Comparison of ENCODE assay signal across 8 cellular contexts in genomic region chr16:88812737-88813395, GRCh38. TPM values are rescaled to one million over a fixed set of nuclear protein-coding genes. Genes with fewer than 3 reads are reported as not detected.
A peak's percentile ranks its signal among the peaks of the same experiment; 100 is the strongest.
DNase-seq lines count a peak whose midpoint lies in the region; FAIRE-seq and TF ChIP-seq lines count a peak whose summit lies in the region.
"Not testable (repeated sequence)": the region's sequence is repeated elsewhere in the genome, so short reads cannot be mapped to it uniquely, and the experiment has no call there.

No MANE protein-coding gene starts in this region.

- H3K27ac Mint-ChIP-seq in CD4-positive, alpha-beta memory T cell, result peak overlapping the region; percentile 6 to 88 (median 47)
- peak overlapping the region; percentile 79 for H3K27ac Mint-ChIP-seq in activated naive CD4-positive, alpha-beta T cell treated with anti-CD3 and anti-CD28 coated beads, Interleukin-2, amount 50 U/mL, for 24 hours
- peak overlapping the region in 3 of 6 donors; percentile 30 to 87 (median 45) for H3K27ac Mint-ChIP-seq in immature natural killer cell

- TF ChIP-seq POLR2A in H1 (IDR thresholded peaks at IDR 0.05; ENCODE audit: control extremely low read depth in 1 of 2, low read depth in 2 of 2, low read length in 2 of 2); suprapubic skin (IDR thresholded peaks at IDR 0.05): not testable (repeated sequence)

- H4K5ac ChIP-seq in H1 (ENCODE audit: insufficient read length, low read depth, low read length), result not testable (repeated sequence)

- H3K23ac ChIP-seq in H1 (ENCODE audit: insufficient read length); neuronal stem cell (ENCODE audit: low read depth, low read length, poor library complexity): not testable (repeated sequence)

- H3K56ac ChIP-seq in H1 (replicated peaks; ENCODE audit: insufficient read length, low read depth, low read length), result peak overlapping the region; percentile 98

- H2AFZ ChIP-seq in H1 (ENCODE audit: low read length), result peak overlapping the region; percentile 72; the same call in 1 of the 2 replicates
- not testable (repeated sequence) for H2AFZ ChIP-seq in neuronal stem cell (ENCODE audit: low read length)

- peaks cover 13% of the 10 kb centered on the region for H3K36me3 ChIP-seq in CD4-positive, alpha-beta memory T cell (ENCODE audit: insufficient read depth, low read length)
- peaks cover 27% of the 10 kb centered on the region for H3K36me3 ChIP-seq in HUES6 (ENCODE audit: control insufficient read depth, insufficient read depth, low read length)
- peaks cover 9 to 29% (median 16%) of the 10 kb centered on the region in 4 experiments for H3K36me3 ChIP-seq in H1 (ENCODE audit: control insufficient read depth in 2 of 4, insufficient read depth in 4 of 4, low read length in 3 of 4)
- H3K36me3 ChIP-seq in neuronal stem cell (replicated peaks in 1 of 2; ENCODE audit: control insufficient read depth in 2 of 2, insufficient read depth in 2 of 2, low read length in 2 of 2), result peaks cover 24 to 27% of the 10 kb centered on the region in 2 donors
- peaks cover 17% of the 10 kb centered on the region for H3K36me3 ChIP-seq in suprapubic skin

- H3K79me2 ChIP-seq in H1 (ENCODE audit: control insufficient read depth in 1 of 2, insufficient read depth in 2 of 2, low read length in 2 of 2), result peaks cover 0 to 18% of the 10 kb centered on the region in 2 experiments; a peak in 2 of 4 replicates

- peaks cover 0 to 15% of the 10 kb centered on the region in 2 donors for H3K36me3 Mint-ChIP-seq in CD4-positive, alpha-beta memory T cell
- H3K36me3 Mint-ChIP-seq in activated naive CD4-positive, alpha-beta T cell treated with anti-CD3 and anti-CD28 coated beads, Interleukin-2, amount 50 U/mL, for 24 hours; immature natural killer cell: not testable (repeated sequence)

- not testable (repeated sequence) for FAIRE-seq in H1 (lab: Jason Lieb, UNC)

- H3K9me3 ChIP-seq in CD4-positive, alpha-beta memory T cell (ENCODE audit: control insufficient read depth in 1 of 2, low read length in 2 of 2); HUES6 (ENCODE audit: control insufficient read depth, insufficient read depth, low read depth, low read length); H1 (ENCODE audit: insufficient read depth in 2 of 2, low read depth in 1 of 2, low read length in 1 of 2); neuronal stem cell (replicated peaks in 1 of 2; ENCODE audit: control insufficient read depth in 2 of 2, insufficient read depth in 1 of 2, low read depth in 1 of 2, low read length in 2 of 2); suprapubic skin: not testable (repeated sequence)

- not testable (repeated sequence) for DNase-seq in CD4-positive, alpha-beta memory T cell; RWPE1 (ENCODE audit: low spot score); H1 (ENCODE audit: low read depth in 1 of 2, low spot score in 2 of 2); immature natural killer cell; neuronal stem cell (ENCODE audit: low spot score); suprapubic skin (ENCODE audit: low spot score in 2 of 2)

- POLR2A ChIA-PET in CD4-positive, alpha-beta memory T cell (lab: Charles Lee; ENCODE audit: partially characterized antibody), result interaction anchor here (0.8 to 11.8 kb wide), 13 partner anchors 9 to 405 kb away, joined by 3 to 206 read pairs (median 9); partner anchors contain the start of genes CDT1, CTU2, GALNS and PIEZO1
- POLR2A ChIA-PET in RWPE1 (lab: Yijun Ruan, JAX; ENCODE audit: low non-redundant PET), result not testable (repeated sequence)
- POLR2A ChIA-PET in H1 (lab: Charles Lee; ENCODE audit: partially characterized antibody), result interaction anchor here (0.7 to 8.1 kb wide), 16 partner anchors 6 to 361 kb away, joined by 3 to 77 read pairs (median 4); partner anchors contain the start of genes GALNS and TRAPPC2L

- H3K14ac ChIP-seq in H1 (ENCODE audit: insufficient read length); neuronal stem cell (ENCODE audit: low read length): not testable (repeated sequence)

- H4K91ac ChIP-seq in H1 (replicated peaks; ENCODE audit: insufficient read length, low read length) (peak overlapping the region; percentile 81), neuronal stem cell (ENCODE audit: low read depth, low read length, poor library complexity) (peak overlapping the region; percentile 2)

- H4K8ac ChIP-seq in H1 (ENCODE audit: extremely low read depth, insufficient read depth, low read length), result peak overlapping the region; percentile 98; the same call in 1 of the 2 replicates
- H4K8ac ChIP-seq in neuronal stem cell (ENCODE audit: low read depth, low read length), result peak overlapping the region; percentile 29

- H3K9me3 Mint-ChIP-seq in CD4-positive, alpha-beta memory T cell; activated naive CD4-positive, alpha-beta T cell treated with anti-CD3 and anti-CD28 coated beads, Interleukin-2, amount 50 U/mL, for 24 hours; immature natural killer cell: not testable (repeated sequence)

- H3K4me1 ChIP-seq in CD4-positive, alpha-beta memory T cell (ENCODE audit: insufficient read depth, low read length), result peaks cover 21% of the 10 kb centered on the region
- H3K4me1 ChIP-seq in HUES6 (ENCODE audit: control insufficient read depth, insufficient read depth, low read length), result peaks cover 14% of the 10 kb centered on the region
- peaks cover 0 to 11% (median 4%) of the 10 kb centered on the region in 4 experiments; a peak in 5 of 7 replicates for H3K4me1 ChIP-seq in H1 (replicated peaks in 1 of 4; ENCODE audit: control insufficient read depth in 3 of 4, insufficient read depth in 4 of 4, low read length in 3 of 4)
- peaks cover 10 to 11% of the 10 kb centered on the region in 2 donors for H3K4me1 ChIP-seq in neuronal stem cell (ENCODE audit: control insufficient read depth in 2 of 2, insufficient read depth in 1 of 2, low read depth in 1 of 2, low read length in 2 of 2)
- H3K4me1 ChIP-seq in suprapubic skin, result peaks cover 50% of the 10 kb centered on the region

- CTCF ChIA-PET in CD4-positive, alpha-beta memory T cell (lab: Charles Lee; ENCODE audit: partially characterized antibody), result interaction anchor here (0.7 to 5.1 kb wide), 8 partner anchors 14 to 405 kb away, joined by 3 to 35 read pairs (median 4); partner anchors contain the start of genes GALNS, TRAPPC2L and ZNF778
- CTCF ChIA-PET in RWPE1 (lab: Yijun Ruan, JAX), result interaction anchor here (0.5 to 1.7 kb wide), 8 partner anchors 12 to 459 kb away, joined by 3 to 5 read pairs (median 4); no protein-coding TSS in a partner anchor
- CTCF ChIA-PET in H1 (lab: Charles Lee; ENCODE audit: partially characterized antibody), result interaction anchor here (0.6 to 5.7 kb wide), 25 partner anchors 9 to 403 kb away, joined by 3 to 29 read pairs (median 4); partner anchors contain the start of genes GALNS and TRAPPC2L

- H2AK5ac ChIP-seq in H1 (ENCODE audit: low read depth, low read length), result not testable (repeated sequence)
- peak overlapping the region; percentile 100 for H2AK5ac ChIP-seq in neuronal stem cell (ENCODE audit: low read depth, low read length)

- H3K4me2 ChIP-seq in H1 (ENCODE audit: insufficient read depth in 1 of 2, low read depth in 2 of 2, low read length in 2 of 2) (peak overlapping the region; percentile 82 to 90), neuronal stem cell (ENCODE audit: insufficient read depth, low read length, poor library complexity, severe bottlenecking) (peak overlapping the region; percentile 85)

- H2BK12ac ChIP-seq in H1 (ENCODE audit: low read depth, low read length); neuronal stem cell (ENCODE audit: low read length): not testable (repeated sequence)

- H2BK15ac ChIP-seq in H1 (ENCODE audit: low read length); neuronal stem cell (ENCODE audit: low read length): not testable (repeated sequence)

- not testable (repeated sequence) for H3K18ac ChIP-seq in H1 (ENCODE audit: extremely low read depth, low read length)
- peak overlapping the region; percentile 85 for H3K18ac ChIP-seq in neuronal stem cell (ENCODE audit: low read length)

- H3K4me3 Mint-ChIP-seq in CD4-positive, alpha-beta memory T cell, result peak overlapping the region; percentile 76 to 88 (median 82)
- H3K4me3 Mint-ChIP-seq in activated naive CD4-positive, alpha-beta T cell treated with anti-CD3 and anti-CD28 coated beads, Interleukin-2, amount 50 U/mL, for 24 hours, result peak overlapping the region; percentile 84
- H3K4me3 Mint-ChIP-seq in immature natural killer cell, result peak overlapping the region; percentile 76 to 87 (median 80)

- not testable (repeated sequence) for TF ChIP-seq RAD21 in H1 (IDR thresholded peaks at IDR 0.05 in 1 of 2, conservative IDR thresholded peaks at IDR 0.05 in 1 of 2; ENCODE audit: low read depth in 2 of 2, low read length in 2 of 2)

- not testable (repeated sequence) for H3K23me2 ChIP-seq in H1 (ENCODE audit: low read depth, low read length)

- H2BK120ac ChIP-seq in H1 (replicated peaks; ENCODE audit: low read depth, low read length); neuronal stem cell (ENCODE audit: low read depth, low read length): not testable (repeated sequence)

- peak overlapping the region; percentile 67 for H3K27ac ChIP-seq in CD4-positive, alpha-beta memory T cell (ENCODE audit: low read depth, low read length)
- H3K27ac ChIP-seq in HUES6 (ENCODE audit: low read depth, low read length), result peak overlapping the region; percentile 95; the same call in 1 of the 2 replicates
- peak overlapping the region; percentile 98 for H3K27ac ChIP-seq in RWPE1
- H3K27ac ChIP-seq in H1 (ENCODE audit: low read depth, low read length), result peak overlapping the region; percentile 85; the same call in 1 of the 2 replicates
- H3K27ac ChIP-seq in neuronal stem cell (replicated peaks; ENCODE audit: low read length), result peak overlapping the region; percentile 94
- peak overlapping the region; percentile 98 for H3K27ac ChIP-seq in suprapubic skin

- H3K27me3 Mint-ChIP-seq in CD4-positive, alpha-beta memory T cell; activated naive CD4-positive, alpha-beta T cell treated with anti-CD3 and anti-CD28 coated beads, Interleukin-2, amount 50 U/mL, for 24 hours; immature natural killer cell (ENCODE audit: low read depth in 3 of 3): not testable (repeated sequence)

- H4K20me1 ChIP-seq in H1 (replicated peaks in 1 of 2; ENCODE audit: control insufficient read depth in 1 of 2, insufficient read depth in 2 of 2, low read length in 2 of 2), result peaks cover 18 to 24% of the 10 kb centered on the region in 2 experiments

- WGBS in H1 (ENCODE audit: extremely low coverage in 1 of 2, insufficient coverage in 1 of 2, insufficient read length in 1 of 2, insufficient replicate concordance in 2 of 2, low coverage in 1 of 2, low lambda C conversion rate in 2 of 2, missing lambda C conversion rate in 1 of 2), 2 experiments, result 69% methylated on average over 23 of the region's 35 CpGs; no CpG with 5 or more reads in 1 of the 2 experiments
- WGBS in neuronal stem cell (ENCODE audit: extremely low coverage in 2 of 2, insufficient read length in 2 of 2, insufficient replicate concordance in 1 of 2), 2 donors, result no CpG with 5 or more reads among the region's 35 CpGs
- WGBS in suprapubic skin, result 50% methylated on average over 26 of the region's 35 CpGs

- H3K4me1 Mint-ChIP-seq in CD4-positive, alpha-beta memory T cell, result peaks cover 1 to 28% (median 15%) of the 10 kb centered on the region in 4 donors
- peaks cover 16% of the 10 kb centered on the region for H3K4me1 Mint-ChIP-seq in activated naive CD4-positive, alpha-beta T cell treated with anti-CD3 and anti-CD28 coated beads, Interleukin-2, amount 50 U/mL, for 24 hours
- H3K4me1 Mint-ChIP-seq in immature natural killer cell, result peaks cover 0 to 20% of the 10 kb centered on the region in 2 donors

- TF ChIP-seq CTCF in RWPE1 (conservative IDR thresholded peaks at IDR 0.05; ENCODE audit: low read depth); H1 (IDR thresholded peaks at IDR 0.05; ENCODE audit: control extremely low read depth in 1 of 3, insufficient read depth in 1 of 3, low read depth in 1 of 3, low read length in 3 of 3); suprapubic skin (IDR thresholded peaks at IDR 0.05): not testable (repeated sequence)

- H3K27me3 ChIP-seq in CD4-positive, alpha-beta memory T cell (ENCODE audit: insufficient read depth, low read length); HUES6 (ENCODE audit: control insufficient read depth, insufficient read depth, low read length); H1 (replicated peaks in 1 of 4; ENCODE audit: control insufficient read depth in 3 of 4, extremely low read depth in 1 of 4, insufficient read depth in 3 of 4, low read length in 3 of 4); neuronal stem cell (ENCODE audit: control insufficient read depth in 3 of 3, insufficient read depth in 3 of 3, low read depth in 1 of 3, low read length in 3 of 3); suprapubic skin: not testable (repeated sequence)

- intact Hi-C loops in CD4-positive, alpha-beta memory T cell (cut with micrococcal nuclease), result loop anchor here (1.0 kb wide), 2 partner anchors 44 to 403 kb away; partner anchors contain the start of gene TRAPPC2L

- H3K9ac ChIP-seq in HUES6 (ENCODE audit: low read length) (peak overlapping the region; percentile 86), H1 (replicated peaks in 1 of 4; ENCODE audit: extremely low read depth in 1 of 4, low read depth in 3 of 4, low read length in 3 of 4) (peak overlapping the region in 2 of 4 experiments; percentile 86; a peak in 4 of 7 replicates)
- not testable (repeated sequence) for H3K9ac ChIP-seq in neuronal stem cell (ENCODE audit: low read depth, low read length, poor library complexity)

- H2BK20ac ChIP-seq in H1 (ENCODE audit: low read length), result not testable (repeated sequence)

- not testable (repeated sequence) for H2BK5ac ChIP-seq in H1 (ENCODE audit: low read depth, low read length)
- H2BK5ac ChIP-seq in neuronal stem cell (ENCODE audit: low read length), result peak overlapping the region; percentile 100

- H3K4me3 ChIP-seq in CD4-positive, alpha-beta memory T cell (ENCODE audit: low read length in 2 of 2), result peak overlapping the region in 1 of 2 donors; percentile 94
- peak overlapping the region; percentile 90 for H3K4me3 ChIP-seq in HUES6 (ENCODE audit: low read depth, low read length)
- H3K4me3 ChIP-seq in H1 (ENCODE audit: extremely low read depth in 1 of 4, insufficient read depth in 2 of 4, low read depth in 3 of 4, low read length in 4 of 4), result peak overlapping the region; percentile 67 to 86 (median 82); a peak in 7 of 8 replicates
- H3K4me3 ChIP-seq in neuronal stem cell (ENCODE audit: low read length in 2 of 2), result not testable (repeated sequence)
- H3K4me3 ChIP-seq in suprapubic skin, result peak overlapping the region; percentile 74

- not testable (repeated sequence) for TF ChIP-seq EP300 in H1 (IDR thresholded peaks at IDR 0.05; ENCODE audit: borderline replicate concordance in 1 of 2, low read depth in 2 of 2, low read length in 2 of 2); suprapubic skin (IDR thresholded peaks at IDR 0.05)

- H3K4ac ChIP-seq in H1 (replicated peaks; ENCODE audit: insufficient read length, low read depth, low read length); neuronal stem cell (ENCODE audit: low read length): not testable (repeated sequence)

- H3K79me1 ChIP-seq in H1 (ENCODE audit: low read depth, low read length), result not testable (repeated sequence)
- H3K79me1 ChIP-seq in neuronal stem cell (ENCODE audit: low read depth, low read length), result peaks cover 18% of the 10 kb centered on the region

RNA-seq across cellular contexts. Expression of gene APRT, which starts 1.1 kb away (rescaled TPM):
- total RNA-seq in CD4-positive, alpha-beta memory T cell, result 100 to 1,000 TPM; 171 to 175 TPM
- polyA plus RNA-seq in CD4-positive, alpha-beta memory T cell, result 100 to 1,000 TPM; 569 to 624 TPM
- 221 and 244 TPM in 2 replicates for total RNA-seq in H1 (2021; fragmentation: NEBNext Ultra II Directional; extraction: Animal tissue kit (Norgen Biotek cat#: 25700))
- polyA plus RNA-seq in H1 (2011; rRNA removed), result 267 and 272 TPM in 2 replicates
- polyA plus RNA-seq in H1 (2011; cell fraction: cytosol; rRNA removed), result 183 TPM
- 229 TPM for polyA plus RNA-seq in H1 (2011; cell fraction: nucleus; rRNA removed)
- 277 to 336 TPM (median 307 TPM) in 4 replicates for polyA plus RNA-seq in H1 (2012, experiment 1 of 2)
- 319 TPM for polyA plus RNA-seq in H1 (2012, experiment 2 of 2)
- 268 TPM for polyA plus RNA-seq in H1 (2013, experiment 1 of 2)
- 292 TPM for polyA plus RNA-seq in H1 (2013, experiment 2 of 2)
- polyA minus RNA-seq in H1 (2011; rRNA and poly(A)+ RNA removed), result 35.1 and 46.4 TPM in 2 replicates
- 153 TPM for polyA minus RNA-seq in H1 (2011; cell fraction: cytosol; rRNA and poly(A)+ RNA removed)
- 113 TPM for polyA minus RNA-seq in H1 (2011; cell fraction: nucleus; rRNA and poly(A)+ RNA removed)
- 100 to 1,000 TPM; 432 to 476 (median 450) TPM for polyA plus RNA-seq in immature natural killer cell
- polyA plus RNA-seq in neuronal stem cell (2013, experiment 1 of 2), result 146 TPM
- 150 TPM for polyA plus RNA-seq in neuronal stem cell (2013, experiment 2 of 2)
- 100 to 1,000 TPM; 122 to 382 (median 250) TPM for total RNA-seq in suprapubic skin

RNA-seq across cellular contexts. Expression of gene CDT1, which starts 9.3 kb away (rescaled TPM):
- under 1 TPM; 0.17 TPM for total RNA-seq in CD4-positive, alpha-beta memory T cell
- under 1 TPM; 0.19 to 0.26 TPM for polyA plus RNA-seq in CD4-positive, alpha-beta memory T cell
- total RNA-seq in H1 (2021; fragmentation: NEBNext Ultra II Directional; extraction: Animal tissue kit (Norgen Biotek cat#: 25700)), result 95.4 and 96.5 TPM in 2 replicates
- polyA plus RNA-seq in H1 (2011; rRNA removed) (76.7 and 141 TPM in 2 replicates), immature natural killer cell (1 to 10 TPM in 2 of 3 donors, not detected in 1; 1.3 to 3.1 TPM)
- 58.9 TPM for polyA plus RNA-seq in H1 (2011; cell fraction: cytosol; rRNA removed)
- polyA plus RNA-seq in H1 (2011; cell fraction: nucleus; rRNA removed), result 87.0 TPM
- polyA plus RNA-seq in H1 (2012, experiment 1 of 2), result 38.0 to 88.5 TPM (median 80.4 TPM) in 4 replicates
- polyA plus RNA-seq in H1 (2012, experiment 2 of 2), result 81.9 TPM
- 43.2 TPM for polyA plus RNA-seq in H1 (2013, experiment 1 of 2)
- polyA plus RNA-seq in H1 (2013, experiment 2 of 2), result 40.8 TPM
- polyA minus RNA-seq in H1 (2011; rRNA and poly(A)+ RNA removed), result 33.2 and 36.2 TPM in 2 replicates
- polyA minus RNA-seq in H1 (2011; cell fraction: cytosol; rRNA and poly(A)+ RNA removed), result 144 TPM
- polyA minus RNA-seq in H1 (2011; cell fraction: nucleus; rRNA and poly(A)+ RNA removed), result 89.1 TPM
- 40.6 TPM for polyA plus RNA-seq in neuronal stem cell (2013, experiment 1 of 2)
- polyA plus RNA-seq in neuronal stem cell (2013, experiment 2 of 2), result 40.0 TPM
- total RNA-seq in suprapubic skin, result 10 to 100 TPM in 2 of 4 donors, 1 to 10 TPM in 2; 4.7 to 25.7 (median 10.7) TPM

RNA-seq across cellular contexts. Expression of gene PIEZO1, which starts 27.8 kb away (rescaled TPM):
- 100 to 1,000 TPM; 274 to 302 TPM for total RNA-seq in CD4-positive, alpha-beta memory T cell
- polyA plus RNA-seq in CD4-positive, alpha-beta memory T cell, result 10 to 100 TPM; 12.0 to 67.5 TPM
- total RNA-seq in H1 (2021; fragmentation: NEBNext Ultra II Directional; extraction: Animal tissue kit (Norgen Biotek cat#: 25700)), result 63.6 and 67.5 TPM in 2 replicates
- 42.3 and 62.6 TPM in 2 replicates for polyA plus RNA-seq in H1 (2011; rRNA removed)
- polyA plus RNA-seq in H1 (2011; cell fraction: cytosol; rRNA removed), result 43.1 TPM
- polyA plus RNA-seq in H1 (2011; cell fraction: nucleus; rRNA removed), result 361 TPM
- polyA plus RNA-seq in H1 (2012, experiment 1 of 2), result 37.5 to 75.6 TPM (median 65.9 TPM) in 4 replicates
- polyA plus RNA-seq in H1 (2012, experiment 2 of 2), result 43.7 TPM
- polyA plus RNA-seq in H1 (2013, experiment 1 of 2), result 76.1 TPM
- polyA plus RNA-seq in H1 (2013, experiment 2 of 2), result 73.2 TPM
- polyA minus RNA-seq in H1 (2011; rRNA and poly(A)+ RNA removed), result 19.7 and 34.2 TPM in 2 replicates
- polyA minus RNA-seq in H1 (2011; cell fraction: cytosol; rRNA and poly(A)+ RNA removed), result 33.0 TPM
- polyA minus RNA-seq in H1 (2011; cell fraction: nucleus; rRNA and poly(A)+ RNA removed), result 63.0 TPM
- polyA plus RNA-seq in immature natural killer cell, result 10 to 100 TPM in 2 of 3 donors, 1 to 10 TPM in 1; 5.2 to 41.2 (median 13.1) TPM
- 8.0 TPM for polyA plus RNA-seq in neuronal stem cell (2013, experiment 1 of 2)
- 9.2 TPM for polyA plus RNA-seq in neuronal stem cell (2013, experiment 2 of 2)
- total RNA-seq in suprapubic skin, result 100 to 1,000 TPM; 185 to 269 (median 224) TPM

RNA-seq across cellular contexts. Expression of gene GALNS, which starts 43.9 kb away (rescaled TPM):
- total RNA-seq in CD4-positive, alpha-beta memory T cell, result 10 to 100 TPM; 58.8 to 65.7 TPM
- polyA plus RNA-seq in CD4-positive, alpha-beta memory T cell, result 1 to 10 TPM; 5.6 to 8.7 TPM
- 17.8 and 22.4 TPM in 2 replicates for total RNA-seq in H1 (2021; fragmentation: NEBNext Ultra II Directional; extraction: Animal tissue kit (Norgen Biotek cat#: 25700))
- polyA plus RNA-seq in H1 (2011; rRNA removed) (8.9 and 12.7 TPM in 2 replicates), immature natural killer cell (10 to 100 TPM; 10.4 to 15.4 (median 10.9) TPM)
- 9.8 TPM for polyA plus RNA-seq in H1 (2011; cell fraction: cytosol; rRNA removed)
- polyA plus RNA-seq in H1 (2011; cell fraction: nucleus; rRNA removed), result 28.1 TPM
- polyA plus RNA-seq in H1 (2012, experiment 1 of 2), result 15.7 to 17.2 TPM (median 16.7 TPM) in 4 replicates
- polyA plus RNA-seq in H1 (2012, experiment 2 of 2), result 11.6 TPM
- 14.6 TPM for polyA plus RNA-seq in H1 (2013, experiment 1 of 2)
- 15.0 TPM for polyA plus RNA-seq in H1 (2013, experiment 2 of 2)
- 7.5 and 10.5 TPM in 2 replicates for polyA minus RNA-seq in H1 (2011; rRNA and poly(A)+ RNA removed)
- 10.6 TPM for polyA minus RNA-seq in H1 (2011; cell fraction: cytosol; rRNA and poly(A)+ RNA removed)
- 22.3 TPM for polyA minus RNA-seq in H1 (2011; cell fraction: nucleus; rRNA and poly(A)+ RNA removed)
- 9.6 TPM for polyA plus RNA-seq in neuronal stem cell (2013, experiment 1 of 2)
- 9.1 TPM for polyA plus RNA-seq in neuronal stem cell (2013, experiment 2 of 2)
- total RNA-seq in suprapubic skin, result 100 to 1,000 TPM in 1 of 4 donors, 10 to 100 TPM in 3; 31.1 to 134 (median 43.3) TPM

RNA-seq across cellular contexts. Expression of gene TRAPPC2L, which starts 44.1 kb away (rescaled TPM):
- total RNA-seq in CD4-positive, alpha-beta memory T cell, result 10 to 100 TPM; 66.6 to 67.1 TPM
- 100 to 1,000 TPM; 104 to 105 TPM for polyA plus RNA-seq in CD4-positive, alpha-beta memory T cell
- 94.0 and 98.7 TPM in 2 replicates for total RNA-seq in H1 (2021; fragmentation: NEBNext Ultra II Directional; extraction: Animal tissue kit (Norgen Biotek cat#: 25700))
- polyA plus RNA-seq in H1 (2011; rRNA removed) (113 and 133 TPM in 2 replicates), immature natural killer cell (100 to 1,000 TPM; 101 to 138 (median 113) TPM)
- polyA plus RNA-seq in H1 (2011; cell fraction: cytosol; rRNA removed), result 98.2 TPM
- 131 TPM for polyA plus RNA-seq in H1 (2011; cell fraction: nucleus; rRNA removed)
- 129 to 276 TPM (median 222 TPM) in 4 replicates for polyA plus RNA-seq in H1 (2012, experiment 1 of 2)
- polyA plus RNA-seq in H1 (2012, experiment 2 of 2), result 213 TPM
- 84.6 TPM for polyA plus RNA-seq in H1 (2013, experiment 1 of 2)
- 84.6 TPM for polyA plus RNA-seq in H1 (2013, experiment 2 of 2)
- 61.8 and 63.2 TPM in 2 replicates for polyA minus RNA-seq in H1 (2011; rRNA and poly(A)+ RNA removed)
- polyA minus RNA-seq in H1 (2011; cell fraction: cytosol; rRNA and poly(A)+ RNA removed), result 31.9 TPM
- polyA minus RNA-seq in H1 (2011; cell fraction: nucleus; rRNA and poly(A)+ RNA removed), result 47.8 TPM
- polyA plus RNA-seq in neuronal stem cell (2013, experiment 1 of 2), result 57.0 TPM
- polyA plus RNA-seq in neuronal stem cell (2013, experiment 2 of 2), result 58.2 TPM
- total RNA-seq in suprapubic skin, result 10 to 100 TPM; 31.9 to 49.2 (median 36.3) TPM

Comparison
In these comparisons a context has a peak if more than half of its experiments do, and no peak if none do; other contexts are left out.
1. RNA of gene CDT1, which starts 9.3 kb away (total RNA-seq): 95.4 to 96.5 TPM in H1 and 4.7 to 25.7 TPM in suprapubic skin; 0.17 TPM in CD4-positive, alpha-beta memory T cell; every median in the first group is over 4 times any median in the second.
2. Peak in every context shown above with its lines, with median percentiles within 50 percentile points of each other: H3K27ac ChIP-seq and H3K4me3 Mint-ChIP-seq.